In genomic region chr14:74065746-74066575, GRCh38 we compare ENCODE assay signal across 1 cellular context.
TF ChIP-seq lines count a peak whose summit lies in the region.

No MANE protein-coding gene starts in this region.

TF ChIP-seq in endothelial cell of umbilical vein, 7 proteins besides CTCF, POLR2A, EP300 and RAD21 (continued from another document):
- TF ChIP-seq GATA2 (IDR thresholded peaks at IDR 0.05; ENCODE audit: insufficient read depth, insufficient read length, low read depth, low read length), result no peak
TF ChIP-seq in endothelial cell of umbilical vein: peak in this region for 0.
